14 cellular contexts compared by ENCODE assay signal in genomic region chr21:20856926-20857325, GRCh38.
DNase-seq lines count a peak whose midpoint lies in the region; ATAC-seq and TF ChIP-seq lines count a peak whose summit lies in the region.
"Had no signal": no experiment of that assay in that cellular context is flagged by ENCODE, and none has a peak within 500 bp of the region (broad histone marks: within the 10 kb centered on the region; RNA-seq: fewer than 3 reads in every experiment).

No MANE protein-coding gene starts in this region.

- H3K4me3 ChIP-seq in choroid plexus epithelial cell (ENCODE audit: low read depth, low read length), result no peak overlapping the region
- H3K4me3 ChIP-seq: breast epithelium, esophagus muscularis mucosa, upper lobe of left lung had no signal

- ATAC-seq in GM21423 (IDR thresholded peaks at IDR 0.05; ENCODE audit: unreplicated experiment), result no peak
- ATAC-seq in GM21737 (IDR thresholded peaks at IDR 0.05; ENCODE audit: unreplicated experiment), result no peak
- ATAC-seq in GM21576 (IDR thresholded peaks at IDR 0.05; ENCODE audit: unreplicated experiment), result no peak
- ATAC-seq: activated naive CD8-positive, alpha-beta T cell treated with anti-CD3 and anti-CD28 coated beads, Interleukin-2, amount 50 U/mL, for 24 hours had no signal

- no peak for TF ChIP-seq CTCF in choroid plexus epithelial cell (conservative IDR thresholded peaks at IDR 0.05; ENCODE audit: low read depth, low read length)

- DNase-seq in COR-L47 (lab: John Stamatoyannopoulos, UW) (peak; percentile 90), NCI-H1417 (lab: John Stamatoyannopoulos, UW) (peak; percentile 83 to 97 (median 91)), NCI-H510A treated with DMSO at 0.1 percent for 48 hours (lab: John Stamatoyannopoulos, UW) (peak; percentile 96), choroid plexus epithelial cell (ENCODE audit: low read depth) (peak; percentile 12)
- no peak for DNase-seq in activated CD4-positive, CD25-positive, alpha-beta regulatory T cell (lab: John Stamatoyannopoulos, UW)
- DNase-seq: activated naive CD8-positive, alpha-beta T cell treated with anti-CD3 and anti-CD28 coated beads, Interleukin-2, amount 50 U/mL, for 24 hours; NCI-H446; SW 1271; upper lobe of left lung had no signal

Comparison
In these comparisons a context has a peak if more than half of its experiments do, and no peak if none do; other contexts are left out.
1. DNase-seq: peak in COR-L47 (single experiment), NCI-H1417 (3 of 3), NCI-H510A treated with DMSO at 0.1 percent for 48 hours (single experiment) and choroid plexus epithelial cell (single experiment); none in activated CD4-positive, CD25-positive, alpha-beta regulatory T cell (0 of 4).